Comparison of ENCODE assay signal across 23 cellular contexts in genomic region chr10:53580465-53580864, GRCh38.
"Had no signal": no experiment of that assay in that cellular context is flagged by ENCODE, and none has a peak within 500 bp of the region (broad histone marks: within the 10 kb centered on the region; RNA-seq: fewer than 3 reads in every experiment).

No MANE protein-coding gene starts in this region.

- H3K27me3 ChIP-seq: gastroesophageal sphincter, hepatocyte, spleen, tibial nerve had no signal

- H3K9ac ChIP-seq: parathyroid adenoma had no signal

- H3K4me2 ChIP-seq: hepatocyte had no signal

- DNase-seq: activated CD4-positive, alpha-beta T cell treated with anti-CD3 and anti-CD28 coated beads for 36 hours; activated CD4-positive, CD25-positive, alpha-beta regulatory T cell; activated CD8-positive, alpha-beta memory T cell treated with anti-CD3 and anti-CD28 coated beads, Interleukin-2, amount 10 ng/mL, durations not matched to agents 7 days and 5 days; activated CD8-positive, alpha-beta T cell treated with anti-CD3 and anti-CD28 coated beads, Interleukin-2, amount 10 ng/mL, durations not matched to agents 7 days and 5 days; activated naive CD8-positive, alpha-beta T cell treated with anti-CD3 and anti-CD28 coated beads, Interleukin-2, amount 50 U/mL, for 24 hours; activated T-cell treated with anti-CD3 and anti-CD28 coated beads, Interleukin-2, amount 50 U/mL, for 48 hours; amygdala; caudate nucleus; cortex of kidney; left cardiac atrium; left ventricle myocardium superior; naive B cell; nephron progenitor cell; occipital lobe; right cardiac atrium; spleen; stimulated activated naive CD4-positive, alpha-beta T cell had no signal

- FAIRE-seq: keratinocyte had no signal

- H3K4me3 ChIP-seq: gastroesophageal sphincter, hepatocyte, spleen, tibial nerve had no signal

- H3K9me3 ChIP-seq: gastroesophageal sphincter, tibial nerve had no signal

- H3K4me1 ChIP-seq: gastroesophageal sphincter, parathyroid adenoma, spleen, tibial nerve had no signal

- H2AFZ ChIP-seq: hepatocyte, parathyroid adenoma had no signal

- ATAC-seq: activated CD4-positive, alpha-beta T cell treated with anti-CD3 and anti-CD28 coated beads for 36 hours; activated CD8-positive, alpha-beta memory T cell treated with anti-CD3 and anti-CD28 coated beads, Interleukin-2, amount 10 ng/mL, durations not matched to agents 7 days and 5 days; activated CD8-positive, alpha-beta T cell treated with anti-CD3 and anti-CD28 coated beads, Interleukin-2, amount 10 ng/mL, durations not matched to agents 7 days and 5 days; activated naive CD8-positive, alpha-beta T cell treated with anti-CD3 and anti-CD28 coated beads, Interleukin-2, amount 50 U/mL, for 24 hours; gastroesophageal sphincter; left cardiac atrium; left ventricle myocardium superior; right cardiac atrium had no signal

- H3K79me2 ChIP-seq: hepatocyte, parathyroid adenoma had no signal

- H3K27ac ChIP-seq: epithelial cell of prostate, gastroesophageal sphincter, hepatocyte, parathyroid adenoma, spleen, tibial nerve had no signal

- H3K36me3 ChIP-seq: gastroesophageal sphincter, spleen, tibial nerve had no signal
